9 cellular contexts compared by ENCODE assay signal in the genomic region with DNA sequence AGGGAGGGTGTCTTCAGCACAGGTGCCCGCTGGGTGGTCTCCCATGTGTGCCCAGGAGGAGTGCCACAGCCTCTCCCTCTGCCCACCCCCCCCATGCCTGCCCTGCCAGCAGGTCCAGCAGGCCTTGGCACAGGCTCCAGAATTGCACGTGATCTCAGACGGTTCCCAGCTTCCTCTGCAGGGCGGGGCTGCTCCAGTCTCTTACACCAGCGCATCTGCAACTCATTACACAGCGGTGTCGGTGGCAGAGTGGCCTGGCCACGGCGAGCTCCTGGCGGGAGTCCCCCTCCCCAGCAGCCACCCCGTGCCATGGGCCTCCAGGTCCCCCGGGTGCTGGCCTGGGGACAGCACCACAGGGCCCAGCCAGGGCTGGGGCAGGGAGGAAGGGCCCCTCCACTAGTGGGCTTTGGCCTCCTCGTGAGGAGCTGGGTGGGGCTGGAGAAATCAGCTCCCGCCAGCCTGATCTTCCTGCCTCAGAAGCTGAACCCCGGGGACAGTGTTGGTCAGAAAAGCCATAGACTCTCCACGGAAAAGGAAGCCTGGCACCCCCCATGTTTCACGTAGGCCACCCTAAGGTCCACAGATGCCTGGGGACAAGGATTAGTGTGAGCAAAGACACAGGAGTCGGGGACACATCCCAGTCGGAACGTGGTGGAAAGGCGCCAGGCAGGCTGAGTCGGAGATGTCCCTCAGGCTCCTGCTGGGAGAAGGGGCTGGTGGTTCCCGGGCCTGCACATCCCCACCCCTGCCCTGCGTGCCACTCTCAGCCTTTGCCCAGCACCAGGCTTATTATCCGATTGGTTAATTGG. TPM values are rescaled to one million over a fixed set of nuclear protein-coding genes. Genes with fewer than 3 reads are reported as not detected.
DNase-seq lines count a peak whose midpoint lies in the region; ATAC-seq, FAIRE-seq and TF ChIP-seq lines count a peak whose summit lies in the region.
"Had no signal": no experiment of that assay in that cellular context is flagged by ENCODE, and none has a peak within 500 bp of the region (broad histone marks: within the 10 kb centered on the region; RNA-seq: fewer than 3 reads in every experiment).

No MANE protein-coding gene starts in this region.

- DNase-seq in GM03348 (ENCODE audit: low spot score) (peak; percentile 96), NCI-H524 treated with DMSO at 0.1 percent for 48 hours (lab: John Stamatoyannopoulos, UW) (peak; percentile 90), MCF 10A (ENCODE audit: unreplicated experiment) (peak; percentile 95), kidney (peak; percentile 94), T-helper 2 cell (no peak)

- peaks cover 35% of the 10 kb centered on the region for H3K4me1 Mint-ChIP-seq in MCF 10A (ENCODE audit: insufficient read depth, unreplicated experiment)

- H3K4me3 ChIP-seq in kidney (ENCODE audit: low read length in 2 of 2) = no peak overlapping the region
- H3K4me3 ChIP-seq in subcutaneous abdominal adipose tissue (ENCODE audit: low read depth in 1 of 5, low read length in 5 of 5) = peak overlapping the region in 4 of 5 donors; percentile 17 to 34 (median 24)

- no peaks in the 10 kb centered on the region for H3K27me3 ChIP-seq in subcutaneous abdominal adipose tissue (ENCODE audit: control insufficient read depth in 5 of 5, insufficient read depth in 4 of 5, low read length in 5 of 5)

- peak overlapping the region; percentile 38 for H3K4me3 Mint-ChIP-seq in MCF 10A (ENCODE audit: unreplicated experiment)
- H3K4me3 Mint-ChIP-seq: neural crest cell had no signal

- H3K9me3 Mint-ChIP-seq in MCF 10A (ENCODE audit: unreplicated experiment) = no peaks in the 10 kb centered on the region
- H3K9me3 Mint-ChIP-seq: neural crest cell had no signal

- no peaks in the 10 kb centered on the region for H3K27me3 Mint-ChIP-seq in MCF 10A (ENCODE audit: insufficient read depth, unreplicated experiment)

- no peak for TF ChIP-seq CTCF in MCF 10A (IDR thresholded peaks at IDR 0.05; ENCODE audit: unreplicated experiment)
- no peak for TF ChIP-seq CTCF in kidney (IDR thresholded peaks at IDR 0.05; ENCODE audit: borderline replicate concordance, extremely low read depth, insufficient read depth)

- no peaks in the 10 kb centered on the region for H3K36me3 ChIP-seq in kidney (ENCODE audit: control insufficient read depth in 1 of 2, insufficient read depth in 2 of 2, low read length in 2 of 2)
- H3K36me3 ChIP-seq in subcutaneous abdominal adipose tissue (ENCODE audit: control insufficient read depth in 5 of 5, insufficient read depth in 5 of 5, low read length in 5 of 5) = no peaks in the 10 kb centered on the region

- H3K9me3 ChIP-seq in kidney (ENCODE audit: control insufficient read depth in 1 of 2, low read length in 2 of 2) = no peaks in the 10 kb centered on the region
- no peaks in the 10 kb centered on the region for H3K9me3 ChIP-seq in subcutaneous abdominal adipose tissue (ENCODE audit: control insufficient read depth in 5 of 5, low read length in 5 of 5)

- FAIRE-seq in kidney (lab: Jason Lieb, UNC) = no peak

- POLR2A ChIA-PET in MCF 10A (lab: Yijun Ruan, JAX) = interaction anchor here (0.6 to 2.0 kb wide), 13 partner anchors 11 to 202 kb away, joined by 3 to 35 read pairs (median 4); partner anchors contain the start of gene RNU6ATAC

- H3K9ac ChIP-seq in kidney (ENCODE audit: low read length in 2 of 2) = peak overlapping the region in 1 of 2 donors; percentile 46
- peak overlapping the region in 4 of 5 donors; percentile 25 to 71 (median 42) for H3K9ac ChIP-seq in subcutaneous abdominal adipose tissue (ENCODE audit: low read length in 5 of 5)

- TSS peak; percentile 91 for BruUV-seq in MCF 10A (replicated peaks; lab: Mats Ljungman, UMichigan)

- H3K27ac ChIP-seq in kidney (ENCODE audit: low read depth in 2 of 2, low read length in 2 of 2) (peak overlapping the region; percentile 63 to 77), subcutaneous abdominal adipose tissue (ENCODE audit: low read depth, low read length) (peak overlapping the region; percentile 67)

- no peak for ATAC-seq in HG02981 (IDR thresholded peaks at IDR 0.05; ENCODE audit: unreplicated experiment)
- ATAC-seq in GM18858 (IDR thresholded peaks at IDR 0.05; ENCODE audit: unreplicated experiment) = no peak

- CTCF ChIA-PET in MCF 10A (lab: Yijun Ruan, JAX) = interaction anchor here (0.5 to 1.3 kb wide), 8 partner anchors 34 to 689 kb away, joined by 3 to 5 read pairs (median 3); no protein-coding TSS in a partner anchor

- H3K27ac Mint-ChIP-seq in MCF 10A (ENCODE audit: low read depth, unreplicated experiment) = peak overlapping the region; percentile 64

- intact Hi-C loops in MCF 10A (cut with micrococcal nuclease) (no loop called here), kidney (cut with DNase I) (no loop called here)

- H3K4me1 ChIP-seq in kidney (ENCODE audit: control insufficient read depth in 1 of 2, insufficient read depth in 1 of 2, low read depth in 1 of 2, low read length in 2 of 2) = peaks cover 43 to 72% of the 10 kb centered on the region in 2 donors
- peaks cover 10 to 96% (median 87%) of the 10 kb centered on the region in 5 donors for H3K4me1 ChIP-seq in subcutaneous abdominal adipose tissue (ENCODE audit: control insufficient read depth in 5 of 5, insufficient read depth in 5 of 5, low read length in 5 of 5)

- H3K36me3 Mint-ChIP-seq in MCF 10A (ENCODE audit: insufficient read depth, unreplicated experiment) = peaks cover 6% of the 10 kb centered on the region

RNA-seq across cellular contexts. Expression of gene RXRA, which starts 40.2 kb away (rescaled TPM):
- total RNA-seq in MCF 10A (2022) (57.7 and 65.5 TPM in 2 replicates), kidney (49.5 TPM)
- 24.0 TPM for polyA plus RNA-seq in kidney (ENCODE audit: insufficient read depth, low read depth, low replicate concordance)

Comparison
In these comparisons a context has a peak if more than half of its experiments do, and no peak if none do; other contexts are left out.
1. DNase-seq: peak in GM03348 (single experiment), NCI-H524 treated with DMSO at 0.1 percent for 48 hours (single experiment), MCF 10A (single experiment) and kidney (single experiment); none in T-helper 2 cell (0 of 5).
2. H3K4me3 ChIP-seq: peak in subcutaneous abdominal adipose tissue (4 of 5); none in kidney (0 of 2).